8 cellular contexts compared by ENCODE assay signal in the genomic region with DNA sequence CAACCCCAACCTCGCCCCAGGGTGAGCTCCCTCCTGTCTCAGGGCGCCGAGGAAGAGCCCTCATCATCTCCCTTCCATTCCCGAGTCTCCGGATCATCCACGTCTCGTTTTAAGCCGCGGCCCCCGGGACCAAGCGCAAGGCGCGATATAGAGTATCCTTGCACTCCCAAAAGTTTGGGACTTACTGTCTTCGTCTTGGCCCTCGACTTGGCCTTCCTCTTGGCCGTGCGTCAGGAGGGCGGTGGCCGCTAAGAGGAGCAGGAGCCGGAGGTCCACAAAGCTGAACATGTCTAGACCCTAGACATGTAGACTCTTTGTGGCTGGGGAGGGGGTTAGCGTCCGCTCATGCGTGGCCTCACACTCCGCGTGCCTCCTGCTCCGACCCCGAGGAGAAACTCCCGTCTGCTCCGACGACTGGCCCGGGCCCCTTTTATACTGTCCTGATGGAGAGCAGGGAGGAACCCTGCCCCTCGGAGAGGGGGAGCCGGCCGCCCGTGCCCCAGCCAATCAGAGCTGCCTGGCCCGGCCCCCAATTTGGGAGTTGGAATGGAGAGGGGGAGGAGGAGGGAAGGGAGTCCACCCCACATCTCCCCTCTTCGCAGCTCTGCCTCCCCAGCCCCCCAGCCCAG. TPM values are rescaled to one million over a fixed set of nuclear protein-coding genes. Genes with fewer than 3 reads are reported as not detected.
DNase-seq lines count a peak whose midpoint lies in the region; FAIRE-seq and TF ChIP-seq lines count a peak whose summit lies in the region.

TSS of gene COL1A1 (minus strand) at position 406 of the 629 bp plus-strand sequence. CDS start at position 288, 118 bp downstream.

- H3K27ac ChIP-seq in iPS-18a (ENCODE audit: low read length) (no peak within 1 kb of the TSS), small intestine (ENCODE audit: low read depth in 1 of 2, low read length in 1 of 2) (peak within 1 kb of the TSS in 1 of 2 donors; percentile 90)

- TF ChIP-seq CTCF in astrocyte of the cerebellum (IDR thresholded peaks at IDR 0.05; ENCODE audit: low read depth, low read length, missing control alignments), result no peak

- H3K9me3 ChIP-seq in iPS-18a (ENCODE audit: control insufficient read depth, low read depth, low read length) (no peaks in the 10 kb centered on the region), small intestine (ENCODE audit: control insufficient read depth, low read depth) (no peaks in the 10 kb centered on the region)

- WGBS in small intestine, 3 donors, result 5 to 11% (median 9%) methylated on average over 33 to 37 of the region's 37 CpGs

- no peaks in the 10 kb centered on the region for H3K36me3 Mint-ChIP-seq in T-helper 1 cell treated with Interleukin-12 subunit alpha and Interleukin-12 subunit beta and Interleukin-4 antibody, amounts not matched to agents 30 μg/mL and 1 μg/mL, for 36 hours (ENCODE audit: low read depth)

- peak within 1 kb of the TSS; percentile 1 for H3K27ac Mint-ChIP-seq in T-helper 1 cell treated with Interleukin-12 subunit alpha and Interleukin-12 subunit beta and Interleukin-4 antibody, amounts not matched to agents 30 μg/mL and 1 μg/mL, for 36 hours

- H3K4me1 Mint-ChIP-seq in T-helper 1 cell treated with Interleukin-12 subunit alpha and Interleukin-12 subunit beta and Interleukin-4 antibody, amounts not matched to agents 30 μg/mL and 1 μg/mL, for 36 hours (ENCODE audit: low read depth), result peaks cover 19% of the 10 kb centered on the region

- H3K9ac ChIP-seq in iPS-18a (ENCODE audit: low read length), result peak within 1 kb of the TSS; percentile 11

- peaks cover 68% of the 10 kb centered on the region for H3K27me3 Mint-ChIP-seq in T-helper 1 cell treated with Interleukin-12 subunit alpha and Interleukin-12 subunit beta and Interleukin-4 antibody, amounts not matched to agents 30 μg/mL and 1 μg/mL, for 36 hours (ENCODE audit: low read depth)

- in situ Hi-C loops in astrocyte of the cerebellum (cut with HindIII; ENCODE audit: low sequenced_read_pairs) (loop anchor here (5.0 kb wide), 1 partner anchor 66 kb away; no protein-coding TSS in a partner anchor), ACHN (cut with HindIII; ENCODE audit: low pct_ligation_motif_present, low pct_unique_long_range_greater_than_20kb, low sequenced_read_pairs) (no loop called here)

- H3K4me3 ChIP-seq in astrocyte of the cerebellum (ENCODE audit: low read depth, low read length) (peak within 1 kb of the TSS; percentile 100), iPS-18a (ENCODE audit: low read length) (peak within 1 kb of the TSS; percentile 67), small intestine (ENCODE audit: low read depth in 1 of 2, low read length in 2 of 2) (peak within 1 kb of the TSS; percentile 9 to 35)

- H3K27me3 ChIP-seq in iPS-18a (ENCODE audit: control insufficient read depth, insufficient read depth, low read length), result peaks cover 32% of the 10 kb centered on the region
- peaks cover 0 to 6% of the 10 kb centered on the region in 2 donors for H3K27me3 ChIP-seq in small intestine (ENCODE audit: control insufficient read depth in 2 of 2, insufficient read depth in 2 of 2, low read length in 2 of 2)

- no peak for FAIRE-seq in small intestine (lab: Jason Lieb, UNC)

- no peaks in the 10 kb centered on the region for H3K9me3 Mint-ChIP-seq in T-helper 1 cell treated with Interleukin-12 subunit alpha and Interleukin-12 subunit beta and Interleukin-4 antibody, amounts not matched to agents 30 μg/mL and 1 μg/mL, for 36 hours

- H3K4me3 Mint-ChIP-seq in T-helper 1 cell treated with Interleukin-12 subunit alpha and Interleukin-12 subunit beta and Interleukin-4 antibody, amounts not matched to agents 30 μg/mL and 1 μg/mL, for 36 hours, result peak within 1 kb of the TSS; percentile 77

- H3K4me1 ChIP-seq in iPS-18a (ENCODE audit: control insufficient read depth, low read depth, low read length) (no peaks in the 10 kb centered on the region), small intestine (ENCODE audit: control insufficient read depth in 2 of 2, insufficient read depth in 1 of 2, low read depth in 1 of 2, low read length in 1 of 2) (no peaks in the 10 kb centered on the region)

- H3K36me3 ChIP-seq in iPS-18a (ENCODE audit: control insufficient read depth, low read depth, low read length) (peaks cover 5% of the 10 kb centered on the region), small intestine (ENCODE audit: control insufficient read depth in 2 of 2, insufficient read depth in 2 of 2, low read length in 2 of 2) (no peaks in the 10 kb centered on the region)

- DNase-seq in T-helper 1 cell (no peak), astrocyte of the cerebellum (ENCODE audit: low read depth) (peak; percentile 71), small intestine (no peak), DMS114 treated with DMSO at 0.1 percent for 48 hours (lab: John Stamatoyannopoulos, UW; ENCODE audit: unreplicated experiment) (no peak), ACHN (no peak), anterior cingulate cortex (lab: John Stamatoyannopoulos, UW) (no peak)

RNA-seq across cellular contexts. Expression of gene COL1A1, which starts in this region (rescaled TPM):
- polyA plus RNA-seq in small intestine, result 10 to 100 TPM in 1 of 3 donors, 1 to 10 TPM in 2; 2.2 to 51.6 (median 2.7) TPM

Comparison
In these comparisons a context has a peak if more than half of its experiments do, and no peak if none do; other contexts are left out.
1. H3K4me3 ChIP-seq: peak in every context shown above with its lines; median percentile 100 in astrocyte of the cerebellum; 67 in iPS-18a; 22 in small intestine.